In the genomic region with DNA sequence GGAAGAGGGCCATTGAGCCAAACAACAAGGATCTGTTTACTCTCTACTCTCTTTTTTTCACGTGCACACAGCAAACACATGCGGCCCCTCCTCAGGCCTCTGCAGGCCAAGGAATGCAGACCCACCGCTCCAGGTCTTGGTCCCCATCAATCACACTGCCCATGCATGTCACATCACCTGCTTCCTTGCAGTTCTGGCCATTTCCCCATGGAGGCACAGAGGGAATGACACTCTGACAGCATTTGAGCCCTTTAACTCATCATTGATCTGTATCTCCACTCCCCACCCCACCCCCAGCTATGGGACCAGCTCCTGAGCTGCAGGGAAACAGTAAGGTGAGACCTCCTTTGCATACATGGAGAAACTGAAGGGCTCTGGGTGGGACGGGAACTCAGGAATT, we compare ENCODE assay signal across 32 cellular contexts. TPM values are rescaled to one million over a fixed set of nuclear protein-coding genes. Genes with fewer than 3 reads are reported as not detected.
DNase-seq lines count a peak whose midpoint lies in the region; ATAC-seq and TF ChIP-seq lines count a peak whose summit lies in the region.
"Had no signal": no experiment of that assay in that cellular context is flagged by ENCODE, and none has a peak within 500 bp of the region (broad histone marks: within the 10 kb centered on the region; RNA-seq: fewer than 3 reads in every experiment).

No MANE protein-coding gene starts in this region.

- CTCF ChIA-PET in WTC11 (lab: Charles Lee), result interaction anchor here (0.7 to 2.5 kb wide), 5 partner anchors 11 to 87 kb away, joined by 3 to 7 read pairs (median 5); no protein-coding TSS in a partner anchor

- H3K4me2 ChIP-seq in BLaER1, result peak overlapping the region; percentile 47
- H3K4me2 ChIP-seq: A549, smooth muscle cell had no signal

- intact Hi-C loops in Right ventricle myocardium superior (cut with DNase I), result no loop called here

- H3K9me3 Mint-ChIP-seq in WTC11 (no peaks in the 10 kb centered on the region), mesothelial cell of epicardium (no peaks in the 10 kb centered on the region)
- H3K9me3 Mint-ChIP-seq: activated CD4-positive, alpha-beta T cell treated with anti-CD3 and anti-CD28 coated beads, Interleukin-2, amount 10 ng/mL, durations not matched to agents 24 days and 14 days; activated naive CD4-positive, alpha-beta T cell treated with anti-CD3 and anti-CD28 coated beads, Interleukin-2, amount 50 U/mL, for 24 hours; CD4-positive, alpha-beta memory T cell; neural crest cell had no signal

- H3K36me3 ChIP-seq in BLaER1, result no peaks in the 10 kb centered on the region
- H3K36me3 ChIP-seq: Peyer's patch, right atrium auricular region, uterus, WERI-Rb-1 had no signal

- ATAC-seq in WTC11 (no peak), HG02885 (IDR thresholded peaks at IDR 0.05; ENCODE audit: poor library complexity, unreplicated experiment) (no peak), Right ventricle myocardium superior (ENCODE audit: poor library complexity) (no peak), HG03354 (IDR thresholded peaks at IDR 0.05; ENCODE audit: poor library complexity, severe bottlenecking, unreplicated experiment) (no peak)
- ATAC-seq: stimulated activated naive CD8-positive, alpha-beta T cell treated with anti-CD3 and anti-CD28 coated beads, Interleukin-15, Interleukin-2, amounts not matched to agents 100 U/mL and 50 U/mL, for 24 hours had no signal

- no peaks in the 10 kb centered on the region for H3K27me3 ChIP-seq in BLaER1
- H3K27me3 ChIP-seq: Peyer's patch, right atrium auricular region, testis, uterus had no signal

- peaks cover 7% of the 10 kb centered on the region for H3K9me3 ChIP-seq in BLaER1
- H3K9me3 ChIP-seq: A549, Peyer's patch, right atrium auricular region, testis, uterus had no signal

- DNase-seq in NCI-H1092 (lab: John Stamatoyannopoulos, UW), result peak; percentile 74
- no peak for DNase-seq in WTC11 (ENCODE audit: low spot score)
- no peak for DNase-seq in mesothelial cell of epicardium (ENCODE audit: low spot score in 2 of 2, unreplicated experiment in 2 of 2)
- DNase-seq in NCI-H1105 (lab: John Stamatoyannopoulos, UW), result no peak
- DNase-seq in Right ventricle myocardium superior, result no peak
- DNase-seq: activated CD4-positive, alpha-beta T cell treated with anti-CD3 and anti-CD28 coated beads, Interleukin-2, amount 10 ng/mL, durations not matched to agents 24 days and 14 days; amniotic stem cell; CD4-positive, alpha-beta memory T cell; cerebellar nuclear complex; HCEC 1CT; kidney glomerular epithelial cell; NCI-H1694 treated with DMSO at 0.1 percent for 48 hours; NCI-H2171 treated with DMSO at 0.1 percent for 48 hours; NCI-H69; Peyer's patch; SIG-M5; stimulated activated naive CD8-positive, alpha-beta T cell treated with anti-CD3 and anti-CD28 coated beads, Interleukin-15, Interleukin-2, amounts not matched to agents 100 U/mL and 50 U/mL, for 24 hours; T-helper 9 cell; testis; uterus; WERI-Rb-1 had no signal

- H3K4me3 Mint-ChIP-seq in WTC11 (no peak overlapping the region), mesothelial cell of epicardium (no peak overlapping the region)
- H3K4me3 Mint-ChIP-seq: activated CD4-positive, alpha-beta T cell treated with anti-CD3 and anti-CD28 coated beads, Interleukin-2, amount 10 ng/mL, durations not matched to agents 24 days and 14 days; activated naive CD4-positive, alpha-beta T cell treated with anti-CD3 and anti-CD28 coated beads, Interleukin-2, amount 50 U/mL, for 24 hours; CD4-positive, alpha-beta memory T cell; neural crest cell had no signal

- H4K20me1 ChIP-seq in BLaER1, result no peaks in the 10 kb centered on the region

- TF ChIP-seq CTCF in WTC11 (IDR thresholded peaks at IDR 0.05), result no peak
- TF ChIP-seq CTCF in mesothelial cell of epicardium (IDR thresholded peaks at IDR 0.05; ENCODE audit: unreplicated experiment), result no peak

- H3K27me3 Mint-ChIP-seq in WTC11 (ENCODE audit: low read depth), result no peaks in the 10 kb centered on the region; the same call in 1 of the 2 replicates
- no peaks in the 10 kb centered on the region for H3K27me3 Mint-ChIP-seq in mesothelial cell of epicardium (ENCODE audit: low read depth)
- H3K27me3 Mint-ChIP-seq: activated naive CD4-positive, alpha-beta T cell treated with anti-CD3 and anti-CD28 coated beads, Interleukin-2, amount 50 U/mL, for 24 hours had no signal

- H3K27ac Mint-ChIP-seq in WTC11, result no peak overlapping the region
- peak overlapping the region; percentile 88 for H3K27ac Mint-ChIP-seq in mesothelial cell of epicardium
- H3K27ac Mint-ChIP-seq: activated CD4-positive, alpha-beta T cell treated with anti-CD3 and anti-CD28 coated beads, Interleukin-2, amount 10 ng/mL, durations not matched to agents 24 days and 14 days; activated naive CD4-positive, alpha-beta T cell treated with anti-CD3 and anti-CD28 coated beads, Interleukin-2, amount 50 U/mL, for 24 hours; CD4-positive, alpha-beta memory T cell had no signal

- no peak overlapping the region; the same call in 1 of the 2 replicates for H3K27ac ChIP-seq in BLaER1
- H3K27ac ChIP-seq: Peyer's patch, right atrium auricular region, testis, uterus, WERI-Rb-1 had no signal

- POLR2A ChIA-PET in WTC11 (lab: Charles Lee), result no interaction called here

- peaks cover 31% of the 10 kb centered on the region for H3K4me1 Mint-ChIP-seq in WTC11
- H3K4me1 Mint-ChIP-seq in mesothelial cell of epicardium, result peaks cover 35% of the 10 kb centered on the region
- H3K4me1 Mint-ChIP-seq: activated CD4-positive, alpha-beta T cell treated with anti-CD3 and anti-CD28 coated beads, Interleukin-2, amount 10 ng/mL, durations not matched to agents 24 days and 14 days; activated naive CD4-positive, alpha-beta T cell treated with anti-CD3 and anti-CD28 coated beads, Interleukin-2, amount 50 U/mL, for 24 hours; CD4-positive, alpha-beta memory T cell had no signal

- no peaks in the 10 kb centered on the region for H3K36me3 Mint-ChIP-seq in WTC11
- H3K36me3 Mint-ChIP-seq in mesothelial cell of epicardium, result no peaks in the 10 kb centered on the region
- H3K36me3 Mint-ChIP-seq: activated naive CD4-positive, alpha-beta T cell treated with anti-CD3 and anti-CD28 coated beads, Interleukin-2, amount 50 U/mL, for 24 hours; brain; CD4-positive, alpha-beta memory T cell had no signal

- H3K4me1 ChIP-seq in BLaER1, result peaks cover 73% of the 10 kb centered on the region
- H3K4me1 ChIP-seq: Peyer's patch, right atrium auricular region, uterus had no signal

- H3K9ac ChIP-seq in BLaER1, result no peak overlapping the region

- H3K4me3 ChIP-seq in BLaER1, result no peak overlapping the region
- H3K4me3 ChIP-seq: A549, lung, Peyer's patch, right atrium auricular region, smooth muscle cell, testis, uterus had no signal

TF ChIP-seq in WTC11, 78 proteins besides CTCF, POLR2A, EP300 and RAD21:
- 0 out of 2 replicates have a peak, but pooled peaks have one; percentile 38 for TF ChIP-seq ZNF121 (CRISPR knock-in tag; IDR thresholded peaks at IDR 0.05)
- TF ChIP-seq ETV6 (CRISPR knock-in tag; IDR thresholded peaks at IDR 0.05), result no peak

RNA-seq across cellular contexts. Expression of a gene that starts 45.9 kb away (rescaled TPM):
- total RNA-seq in WTC11 (2021) (4.4 to 8.3 TPM (median 5.0 TPM) in 3 replicates), mesothelial cell of epicardium (0.11 to 0.66 TPM (median 0.18 TPM) in 3 replicates), Right ventricle myocardium superior (not detected)
- total RNA-seq: CD4-positive, alpha-beta memory T cell; dermis microvascular lymphatic vessel endothelial cell; lung; Peyer's patch; smooth muscle cell had no signal

RNA-seq across cellular contexts. Expression of a gene that starts 53.0 kb away (rescaled TPM):
- 37.6 to 42.8 TPM (median 38.5 TPM) in 3 replicates for total RNA-seq in WTC11 (2021)
- 82.1 to 88.3 TPM (median 84.4 TPM) in 3 replicates for total RNA-seq in mesothelial cell of epicardium
- 2.6 TPM for total RNA-seq in Right ventricle myocardium superior
- total RNA-seq: activated CD4-positive, alpha-beta T cell treated with anti-CD3 and anti-CD28 coated beads, Interleukin-2, amount 10 ng/mL, durations not matched to agents 24 days and 14 days; CD4-positive, alpha-beta memory T cell had no signal

Comparison
In these comparisons a context has a peak if more than half of its experiments do, and no peak if none do; other contexts are left out.
1. RNA of a gene that starts 53.0 kb away (total RNA-seq): 82.1 to 88.3 TPM in mesothelial cell of epicardium and 37.6 to 42.8 TPM in WTC11; 2.6 TPM in Right ventricle myocardium superior (single experiment); every median in the first group is over 10 times any median in the second.